Comparison of ENCODE assay signal across 13 cellular contexts in genomic region chr20:50309280-50309763, GRCh38.
A peak's percentile ranks its signal among the peaks of the same experiment; 100 is the strongest.
DNase-seq lines count a peak whose midpoint lies in the region; ATAC-seq and TF ChIP-seq lines count a peak whose summit lies in the region.
"Had no signal": no experiment of that assay in that cellular context is flagged by ENCODE, and none has a peak within 500 bp of the region (broad histone marks: within the 10 kb centered on the region; RNA-seq: fewer than 3 reads in every experiment).

No MANE protein-coding gene starts in this region.

- no peaks in the 10 kb centered on the region for H3K9me3 Mint-ChIP-seq in WTC11
- H3K9me3 Mint-ChIP-seq in stimulated activated naive B cell treated with anti-CD40 and anti-IgM and Interleukin-4, amounts not matched to agents 10 μg/mL and 1 μg/mL and 100 μg/mL, for 72 hours, result peaks cover 0 to 2% of the 10 kb centered on the region in 2 donors

- CTCF ChIA-PET in AG04449 (lab: Yijun Ruan, JAX), result interaction anchor here (1.3 kb wide), 1 partner anchor 8 kb away, joined by 3 read pairs; no protein-coding TSS in a partner anchor
- CTCF ChIA-PET in RWPE1 (lab: Yijun Ruan, JAX), result interaction anchor here (1.0 to 1.5 kb wide), 2 partner anchors 12 to 17 kb away, joined by 3 to 6 read pairs; no protein-coding TSS in a partner anchor
- CTCF ChIA-PET in WTC11 (lab: Charles Lee), result interaction anchor here (0.6 to 2.3 kb wide), 4 partner anchors 8 to 130 kb away, joined by 4 to 8 read pairs (median 6); no protein-coding TSS in a partner anchor

- H3K4me1 Mint-ChIP-seq in WTC11, result peaks cover 34% of the 10 kb centered on the region
- H3K4me1 Mint-ChIP-seq in stimulated activated naive B cell treated with anti-CD40 and anti-IgM and Interleukin-4, amounts not matched to agents 10 μg/mL and 1 μg/mL and 100 μg/mL, for 72 hours, result peaks cover 2 to 4% of the 10 kb centered on the region in 2 donors
- H3K4me1 Mint-ChIP-seq: CD4-positive, CD25-positive, alpha-beta regulatory T cell had no signal

- DNase-seq in AG04449 (ENCODE audit: low read depth, low spot score) (no peak), RWPE1 (ENCODE audit: low spot score) (no peak), omental fat pad (ENCODE audit: low spot score) (no peak), hippocampal formation (lab: John Stamatoyannopoulos, UW) (no peak), WTC11 (ENCODE audit: low spot score) (no peak)
- no peak for DNase-seq in stimulated activated naive B cell treated with anti-CD40 and anti-IgM and Interleukin-4, amounts not matched to agents 10 μg/mL and 1 μg/mL and 100 μg/mL, for 72 hours
- DNase-seq: CD4-positive, CD25-positive, alpha-beta regulatory T cell; NCI-H1930; stimulated activated CD8-positive, alpha-beta memory T cell treated with anti-CD3 and anti-CD28 coated beads, Interleukin-4, amount 100 ng/mL, for 48 hours had no signal

- H3K27ac ChIP-seq in RWPE1 (peak overlapping the region; percentile 91), esophagus (ENCODE audit: low read depth in 2 of 2, low read length in 1 of 2) (peak overlapping the region; percentile 34 to 66)

- TF ChIP-seq CTCF in AG04449 (IDR thresholded peaks at IDR 0.05; ENCODE audit: insufficient read depth, low read length, missing control alignments) (no peak), RWPE1 (conservative IDR thresholded peaks at IDR 0.05; ENCODE audit: low read depth) (no peak), omental fat pad (IDR thresholded peaks at IDR 0.05) (no peak), WTC11 (IDR thresholded peaks at IDR 0.05) (no peak)

- H3K4me3 ChIP-seq in AG04449 (ENCODE audit: low read depth, low read length) (peak overlapping the region; percentile 33), esophagus (ENCODE audit: low read depth in 1 of 2, low read length in 2 of 2) (no peak overlapping the region)
- H3K4me3 ChIP-seq: GM12878, pancreas had no signal

- ATAC-seq in omental fat pad (ENCODE audit: low FRiP score) (peak; percentile 1), WTC11 (no peak), HG02610 (IDR thresholded peaks at IDR 0.05; ENCODE audit: unreplicated experiment) (no peak)
- ATAC-seq in stimulated activated naive B cell treated with anti-CD40 and anti-IgM and Interleukin-4, amounts not matched to agents 10 μg/mL and 1 μg/mL and 100 μg/mL, for 72 hours (replicated peaks), result no peak
- ATAC-seq: GM12878 had no signal

- H3K27me3 ChIP-seq in esophagus (ENCODE audit: control insufficient read depth in 1 of 2, insufficient read depth in 2 of 2, low read length in 2 of 2), result no peaks in the 10 kb centered on the region
- H3K27me3 ChIP-seq: pancreas had no signal

- POLR2A ChIA-PET in AG04449 (lab: Yijun Ruan, JAX) (no interaction called here), RWPE1 (lab: Yijun Ruan, JAX; ENCODE audit: low non-redundant PET) (interaction anchor here (0.5 to 1.0 kb wide), 2 partner anchors 12 to 122 kb away, joined by 3 to 9 read pairs; no protein-coding TSS in a partner anchor), WTC11 (lab: Charles Lee) (no interaction called here)

- H3K4me1 ChIP-seq in esophagus (ENCODE audit: control insufficient read depth in 2 of 2, insufficient read depth in 2 of 2, low read length in 1 of 2), result peaks cover 0 to 24% of the 10 kb centered on the region in 2 donors

- 47 to 49% methylated on average over 11 of the region's 11 CpGs for WGBS in esophagus, 2 donors

- H3K36me3 Mint-ChIP-seq in WTC11, result no peaks in the 10 kb centered on the region
- H3K36me3 Mint-ChIP-seq in stimulated activated naive B cell treated with anti-CD40 and anti-IgM and Interleukin-4, amounts not matched to agents 10 μg/mL and 1 μg/mL and 100 μg/mL, for 72 hours, result no peaks in the 10 kb centered on the region
- H3K36me3 Mint-ChIP-seq: CD4-positive, CD25-positive, alpha-beta regulatory T cell had no signal

- H3K27ac Mint-ChIP-seq in WTC11, result no peak overlapping the region
- no peak overlapping the region for H3K27ac Mint-ChIP-seq in stimulated activated naive B cell treated with anti-CD40 and anti-IgM and Interleukin-4, amounts not matched to agents 10 μg/mL and 1 μg/mL and 100 μg/mL, for 72 hours
- H3K27ac Mint-ChIP-seq: CD4-positive, CD25-positive, alpha-beta regulatory T cell had no signal

- H3K36me3 ChIP-seq in esophagus (ENCODE audit: control insufficient read depth in 2 of 2, insufficient read depth in 2 of 2, low read length in 1 of 2), result no peaks in the 10 kb centered on the region
- H3K36me3 ChIP-seq: pancreas had no signal

- H3K27me3 Mint-ChIP-seq in WTC11 (ENCODE audit: low read depth), result no peaks in the 10 kb centered on the region
- peaks cover 25 to 48% of the 10 kb centered on the region in 2 donors for H3K27me3 Mint-ChIP-seq in stimulated activated naive B cell treated with anti-CD40 and anti-IgM and Interleukin-4, amounts not matched to agents 10 μg/mL and 1 μg/mL and 100 μg/mL, for 72 hours

- H3K4me3 Mint-ChIP-seq in WTC11, result no peak overlapping the region
- H3K4me3 Mint-ChIP-seq in stimulated activated naive B cell treated with anti-CD40 and anti-IgM and Interleukin-4, amounts not matched to agents 10 μg/mL and 1 μg/mL and 100 μg/mL, for 72 hours, result no peak overlapping the region
- H3K4me3 Mint-ChIP-seq: CD4-positive, CD25-positive, alpha-beta regulatory T cell had no signal

- no peaks in the 10 kb centered on the region for H3K9me3 ChIP-seq in esophagus (ENCODE audit: control insufficient read depth in 2 of 2, insufficient read depth in 1 of 2, low read depth in 1 of 2, low read length in 1 of 2)
- H3K9me3 ChIP-seq: pancreas had no signal

TF ChIP-seq in WTC11, 78 proteins besides CTCF, POLR2A, EP300 and RAD21 (continues in another document):
- no peak for TF ChIP-seq MXD4 (CRISPR knock-in tag; IDR thresholded peaks at IDR 0.05; ENCODE audit: borderline replicate concordance)
- TF ChIP-seq OVOL2 (CRISPR knock-in tag; IDR thresholded peaks at IDR 0.05; ENCODE audit: borderline replicate concordance), result no peak
- TF ChIP-seq FOXP1 (CRISPR knock-in tag; IDR thresholded peaks at IDR 0.05; ENCODE audit: borderline replicate concordance), result no peak
- TF ChIP-seq, protein P1, sequence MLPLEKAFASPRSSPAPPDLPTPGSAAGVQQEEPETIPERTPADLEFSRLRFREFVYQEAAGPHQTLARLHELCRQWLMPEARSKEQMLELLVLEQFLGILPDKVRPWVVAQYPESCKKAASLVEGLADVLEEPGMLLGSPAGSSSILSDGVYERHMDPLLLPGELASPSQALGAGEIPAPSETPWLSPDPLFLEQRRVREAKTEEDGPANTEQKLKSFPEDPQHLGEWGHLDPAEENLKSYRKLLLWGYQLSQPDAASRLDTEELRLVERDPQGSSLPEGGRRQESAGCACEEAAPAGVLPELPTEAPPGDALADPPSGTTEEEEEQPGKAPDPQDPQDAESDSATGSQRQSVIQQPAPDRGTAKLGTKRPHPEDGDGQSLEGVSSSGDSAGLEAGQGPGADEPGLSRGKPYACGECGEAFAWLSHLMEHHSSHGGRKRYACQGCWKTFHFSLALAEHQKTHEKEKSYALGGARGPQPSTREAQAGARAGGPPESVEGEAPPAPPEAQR (CRISPR knock-in tag; IDR thresholded peaks at IDR 0.05), result no peak
- TF ChIP-seq, protein P2, sequence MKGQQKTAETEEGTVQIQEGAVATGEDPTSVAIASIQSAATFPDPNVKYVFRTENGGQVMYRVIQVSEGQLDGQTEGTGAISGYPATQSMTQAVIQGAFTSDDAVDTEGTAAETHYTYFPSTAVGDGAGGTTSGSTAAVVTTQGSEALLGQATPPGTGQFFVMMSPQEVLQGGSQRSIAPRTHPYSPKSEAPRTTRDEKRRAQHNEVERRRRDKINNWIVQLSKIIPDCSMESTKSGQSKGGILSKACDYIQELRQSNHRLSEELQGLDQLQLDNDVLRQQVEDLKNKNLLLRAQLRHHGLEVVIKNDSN (CRISPR knock-in tag; IDR thresholded peaks at IDR 0.05), result no peak
- no peak for TF ChIP-seq ZNF671 (CRISPR knock-in tag; IDR thresholded peaks at IDR 0.05)
- TF ChIP-seq E2F5 (CRISPR knock-in tag; IDR thresholded peaks at IDR 0.05), result no peak
- TF ChIP-seq RELA (CRISPR knock-in tag; IDR thresholded peaks at IDR 0.05; ENCODE audit: borderline replicate concordance), result no peak
- TF ChIP-seq, protein P3, sequence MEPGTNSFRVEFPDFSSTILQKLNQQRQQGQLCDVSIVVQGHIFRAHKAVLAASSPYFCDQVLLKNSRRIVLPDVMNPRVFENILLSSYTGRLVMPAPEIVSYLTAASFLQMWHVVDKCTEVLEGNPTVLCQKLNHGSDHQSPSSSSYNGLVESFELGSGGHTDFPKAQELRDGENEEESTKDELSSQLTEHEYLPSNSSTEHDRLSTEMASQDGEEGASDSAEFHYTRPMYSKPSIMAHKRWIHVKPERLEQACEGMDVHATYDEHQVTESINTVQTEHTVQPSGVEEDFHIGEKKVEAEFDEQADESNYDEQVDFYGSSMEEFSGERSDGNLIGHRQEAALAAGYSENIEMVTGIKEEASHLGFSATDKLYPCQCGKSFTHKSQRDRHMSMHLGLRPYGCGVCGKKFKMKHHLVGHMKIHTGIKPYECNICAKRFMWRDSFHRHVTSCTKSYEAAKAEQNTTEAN (CRISPR knock-in tag; IDR thresholded peaks at IDR 0.05), result no peak
- TF ChIP-seq PRRX2 (CRISPR knock-in tag; IDR thresholded peaks at IDR 0.05), result no peak
- no peak for TF ChIP-seq NR1H2 (CRISPR knock-in tag; IDR thresholded peaks at IDR 0.05)
- no peak for TF ChIP-seq CBFB (CRISPR knock-in tag; IDR thresholded peaks at IDR 0.05; ENCODE audit: low read depth)
- TF ChIP-seq, protein P4, sequence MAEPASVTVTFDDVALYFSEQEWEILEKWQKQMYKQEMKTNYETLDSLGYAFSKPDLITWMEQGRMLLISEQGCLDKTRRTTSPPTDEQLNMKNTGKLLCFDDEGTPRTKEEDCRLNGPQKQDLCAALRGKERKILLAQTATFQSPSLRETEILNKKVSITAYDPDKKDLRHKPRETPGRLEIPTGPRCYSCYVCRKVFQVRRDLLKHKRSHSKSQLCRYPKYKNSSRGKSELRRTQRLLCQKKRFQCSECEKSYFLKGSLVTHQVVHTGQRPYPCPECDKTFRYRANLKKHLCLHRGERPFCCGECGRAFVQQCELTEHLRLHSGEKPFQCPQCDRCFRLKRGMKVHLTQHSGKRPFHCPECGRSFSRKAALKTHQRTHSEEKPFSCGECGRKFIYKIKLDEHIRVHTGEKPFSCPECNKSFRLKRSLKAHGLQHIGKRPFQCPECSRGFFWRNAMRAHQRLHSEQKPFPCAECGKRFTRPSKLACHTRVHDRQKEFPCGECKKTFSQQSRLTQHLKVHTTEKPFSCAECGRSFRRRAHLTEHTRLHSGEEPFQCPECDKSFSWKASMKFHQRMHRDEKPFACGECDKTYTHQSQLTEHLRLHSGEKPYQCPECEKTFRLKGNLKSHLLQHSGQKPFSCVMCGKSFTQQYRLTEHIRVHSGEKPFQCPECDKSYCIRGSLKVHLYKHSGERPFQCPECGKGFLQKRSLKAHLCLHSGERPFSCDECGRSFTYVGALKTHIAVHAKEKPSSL (CRISPR knock-in tag; conservative IDR thresholded peaks at IDR 0.05), result no peak
